ENCODE assay signal across 8 cellular contexts in the genomic region with DNA sequence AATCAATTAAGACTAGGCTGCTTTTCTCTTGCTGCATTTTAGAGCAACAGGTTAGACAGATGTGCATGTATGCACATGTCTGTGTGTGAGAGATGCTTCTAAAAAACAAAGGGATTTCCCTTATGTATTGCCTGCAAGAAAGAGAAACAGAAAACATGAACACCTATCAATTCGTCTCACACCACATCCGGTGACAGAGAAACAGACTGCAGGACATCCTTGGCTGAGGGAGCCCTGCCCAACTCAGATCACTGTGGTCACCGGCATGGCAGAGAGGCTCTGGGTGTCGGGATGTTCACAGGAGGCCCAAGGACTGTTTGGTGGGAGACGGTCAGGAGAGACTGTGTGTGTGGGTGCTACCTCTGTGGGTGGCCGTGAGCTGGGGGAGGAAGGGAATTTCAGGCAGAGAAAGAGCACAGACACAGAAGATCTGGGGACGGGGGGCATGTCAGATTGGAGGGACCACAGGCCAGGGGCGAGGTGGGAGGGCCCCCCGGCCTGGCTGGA. TPM values are rescaled to one million over a fixed set of nuclear protein-coding genes. Genes with fewer than 3 reads are reported as not detected.
A peak's percentile ranks its signal among the peaks of the same experiment; 100 is the strongest.
DNase-seq lines count a peak whose midpoint lies in the region; ATAC-seq, FAIRE-seq and TF ChIP-seq lines count a peak whose summit lies in the region.

No MANE protein-coding gene starts in this region.

- H3K4me3 ChIP-seq in GM12878 (peak overlapping the region; percentile 44; the same call in 1 of the 2 replicates), sigmoid colon (no peak overlapping the region)
- H3K4me3 ChIP-seq in effector memory CD4-positive, alpha-beta T cell (ENCODE audit: insufficient read depth, low read depth, low read length, poor library complexity, severe bottlenecking), result no peak overlapping the region

- H3K36me3 ChIP-seq in GM12878 (ENCODE audit: control insufficient read depth in 2 of 2, insufficient read depth in 2 of 2, low read length in 1 of 2), result no peaks in the 10 kb centered on the region
- H3K36me3 ChIP-seq in sigmoid colon, result peaks cover 0 to 38% (median 2%) of the 10 kb centered on the region in 4 donors
- H3K36me3 ChIP-seq in effector memory CD4-positive, alpha-beta T cell (ENCODE audit: control insufficient read depth, insufficient read depth, low read length), result no peaks in the 10 kb centered on the region

- RAD21 ChIA-PET in GM12878 (lab: Charles Lee; ENCODE audit: unreplicated experiment), result no interaction called here

- TF ChIP-seq CTCF in GM12878 (IDR thresholded peaks at IDR 0.05 in 2 of 3, conservative IDR thresholded peaks at IDR 0.05 in 1 of 3; ENCODE audit: control insufficient read depth in 2 of 3, extremely low read depth in 1 of 3, insufficient read depth in 1 of 3, low read depth in 3 of 3, low read length in 3 of 3), result no peak
- TF ChIP-seq CTCF in sigmoid colon (IDR thresholded peaks at IDR 0.05), result no peak

- H3K27me3 ChIP-seq in GM12878 (replicated peaks in 1 of 2; ENCODE audit: control insufficient read depth in 2 of 2, insufficient read depth in 2 of 2, low read length in 1 of 2) (no peaks in the 10 kb centered on the region), sigmoid colon (no peaks in the 10 kb centered on the region)
- H3K27me3 ChIP-seq in effector memory CD4-positive, alpha-beta T cell (replicated peaks; ENCODE audit: control insufficient read depth, insufficient read depth, low read length, poor library complexity, severe bottlenecking), result no peaks in the 10 kb centered on the region

- H3K4me1 ChIP-seq in GM12878 (ENCODE audit: control insufficient read depth, insufficient read depth, low read length), result peaks cover 13% of the 10 kb centered on the region
- H3K4me1 ChIP-seq in sigmoid colon, result peaks cover 0 to 47% (median 30%) of the 10 kb centered on the region in 4 donors
- H3K4me1 ChIP-seq in effector memory CD4-positive, alpha-beta T cell (ENCODE audit: control insufficient read depth, insufficient read depth, low read length, poor library complexity, severe bottlenecking), result peaks cover 12% of the 10 kb centered on the region

- ATAC-seq in activated CD4-positive, alpha-beta T cell treated with anti-CD3 and anti-CD28 coated beads for 36 hours, result peak; percentile 39
- peak; percentile 52 for ATAC-seq in HG02970 (IDR thresholded peaks at IDR 0.05; ENCODE audit: low FRiP score, unreplicated experiment)
- peak; percentile 89 for ATAC-seq in GM12878

- SMC1A ChIA-PET in GM12878 (lab: Charles Lee; ENCODE audit: uncharacterized antibody, unreplicated experiment), result interaction anchor here (0.5 to 0.7 kb wide), 2 partner anchors 36 to 1475 kb away, joined by 3 read pairs; no protein-coding TSS in a partner anchor

- no TSS peak for BruUV-seq in GM12878 (replicated peaks; lab: Mats Ljungman, UMichigan)

- peak; percentile 25 for DNase-seq in activated CD4-positive, alpha-beta T cell treated with anti-CD3 and anti-CD28 coated beads for 36 hours
- no peak for DNase-seq in activated CD4-positive, alpha-beta T cell treated with anti-CD3 and anti-CD28 coated beads, Interleukin-2, amount 50 U/mL, for 4 hours
- DNase-seq in GM12878 (ENCODE audit: low read depth, low spot score) (peak; percentile 66), sigmoid colon (no peak), hypothalamus (lab: John Stamatoyannopoulos, UW) (no peak), GM03348 (ENCODE audit: low spot score) (no peak)
- DNase-seq in effector memory CD4-positive, alpha-beta T cell, result no peak

- H3K9ac ChIP-seq in GM12878 (ENCODE audit: control insufficient read depth, insufficient read depth, low read length), result peak overlapping the region; percentile 63

- intact Hi-C loops in activated CD4-positive, alpha-beta T cell treated with anti-CD3 and anti-CD28 coated beads for 36 hours (cut with DNase I, micrococcal nuclease), result no loop called here
- intact Hi-C loops in GM12878 (cut with micrococcal nuclease; ENCODE audit: unreplicated experiment), result loop anchor here (10.0 kb wide), 1 partner anchor 371 kb away; the partner anchor contains the start of gene NCK2
- intact Hi-C loops in sigmoid colon (cut with DNase I), result loop anchor here (5.0 to 10.0 kb wide), 2 partner anchors 68 to 661 kb away; no protein-coding TSS in a partner anchor

- H3K4me1 Mint-ChIP-seq in activated CD4-positive, alpha-beta T cell treated with anti-CD3 and anti-CD28 coated beads for 36 hours, result peaks cover 10% of the 10 kb centered on the region

- peak overlapping the region; percentile 84 for H3K27ac Mint-ChIP-seq in activated CD4-positive, alpha-beta T cell treated with anti-CD3 and anti-CD28 coated beads for 36 hours

- no peaks in the 10 kb centered on the region for H3K27me3 Mint-ChIP-seq in activated CD4-positive, alpha-beta T cell treated with anti-CD3 and anti-CD28 coated beads for 36 hours

- no peaks in the 10 kb centered on the region for H3K9me3 Mint-ChIP-seq in activated CD4-positive, alpha-beta T cell treated with anti-CD3 and anti-CD28 coated beads for 36 hours (ENCODE audit: low read depth)

- peak overlapping the region; percentile 40 for H3K4me3 Mint-ChIP-seq in activated CD4-positive, alpha-beta T cell treated with anti-CD3 and anti-CD28 coated beads for 36 hours

- in situ Hi-C loops in GM12878 (cut with MboI), result loop anchor here (5.0 kb wide), 1 partner anchor 148 kb away; no protein-coding TSS in a partner anchor

- H3K79me2 ChIP-seq in GM12878 (ENCODE audit: control insufficient read depth, insufficient read depth, low read length), result no peaks in the 10 kb centered on the region; the same call in none of the 2 replicates

- POLR2A ChIA-PET in activated CD4-positive, alpha-beta T cell treated with anti-CD3 and anti-CD28 coated beads for 36 hours (lab: Charles Lee), result no interaction called here
- POLR2A ChIA-PET in GM12878 (lab: Charles Lee), result no interaction called here

- H2AFZ ChIP-seq in GM12878 (ENCODE audit: control insufficient read depth, low read depth, low read length), result peak overlapping the region; percentile 82

- H3K9me3 ChIP-seq in GM12878 (replicated peaks; ENCODE audit: control insufficient read depth, insufficient read depth, low read length) (no peaks in the 10 kb centered on the region), sigmoid colon (no peaks in the 10 kb centered on the region)
- H3K9me3 ChIP-seq in effector memory CD4-positive, alpha-beta T cell (ENCODE audit: control insufficient read depth, low read length), result no peaks in the 10 kb centered on the region

- FAIRE-seq in GM12878 (lab: Jason Lieb, UNC), result peak; percentile 81

- 8% methylated on average over 9 of the region's 9 CpGs for WGBS in GM12878 (ENCODE audit: insufficient coverage, insufficient replicate concordance, low lambda C conversion rate, missing lambda C conversion rate)
- 82 to 85% methylated on average over 9 of the region's 9 CpGs for WGBS in sigmoid colon, 2 donors

- no peak for TF ChIP-seq RAD21 in GM12878 (IDR thresholded peaks at IDR 0.05; ENCODE audit: insufficient read depth, low read depth, low read length)

- CTCF ChIA-PET in activated CD4-positive, alpha-beta T cell treated with anti-CD3 and anti-CD28 coated beads for 36 hours (lab: Charles Lee), result interaction anchor here (0.7 to 1.5 kb wide), 2 partner anchors 22 to 178 kb away, joined by 3 to 4 read pairs; no protein-coding TSS in a partner anchor
- CTCF ChIA-PET in GM12878 (lab: Yijun Ruan, JAX), result interaction anchor here (0.6 to 1.9 kb wide), 3 partner anchors 27 to 147 kb away, joined by 3 to 4 read pairs (median 3); no protein-coding TSS in a partner anchor

- TF ChIP-seq POLR2A in GM12878 (IDR thresholded peaks at IDR 0.05; ENCODE audit: low read depth, low read length), result peak; percentile 78
- TF ChIP-seq POLR2A in sigmoid colon (IDR thresholded peaks at IDR 0.05), result no peak

- no peaks in the 10 kb centered on the region for H3K36me3 Mint-ChIP-seq in activated CD4-positive, alpha-beta T cell treated with anti-CD3 and anti-CD28 coated beads for 36 hours (ENCODE audit: low read depth)

- TF ChIP-seq EP300 in GM12878 (IDR thresholded peaks at IDR 0.05; ENCODE audit: borderline replicate concordance in 1 of 2, control insufficient read depth in 1 of 2, low read depth in 2 of 2, low read length in 2 of 2) (peak in 1 of 2 experiments; percentile 42; a peak in 1 of 4 replicates), sigmoid colon (IDR thresholded peaks at IDR 0.05) (no peak)

- H3K4me2 ChIP-seq in GM12878 (ENCODE audit: control insufficient read depth, insufficient read depth), result peak overlapping the region; percentile 85

- H3K27ac ChIP-seq in GM12878 (ENCODE audit: control insufficient read depth, insufficient read depth) (peak overlapping the region; percentile 64), sigmoid colon (peak overlapping the region; percentile 46 to 70 (median 54))
- no peak overlapping the region for H3K27ac ChIP-seq in effector memory CD4-positive, alpha-beta T cell (ENCODE audit: insufficient read depth, low read length, poor library complexity, severe bottlenecking)

- no peaks in the 10 kb centered on the region for H4K20me1 ChIP-seq in GM12878 (ENCODE audit: control insufficient read depth, insufficient read depth)

RNA-seq across cellular contexts. Expression of gene FHL2, which starts 24.9 kb away (rescaled TPM):
- total RNA-seq in activated CD4-positive, alpha-beta T cell treated with anti-CD3 and anti-CD28 coated beads for 36 hours, result 1 to 10 TPM; 3.9 to 4.7 TPM
- 0.20 and 0.54 TPM in 2 replicates for total RNA-seq in GM12878 (2013; cell fraction: nucleolus; rRNA removed)
- total RNA-seq in GM12878 (2014; rRNA removed) (3.9 and 4.3 TPM in 2 replicates), GM12878 (2014; rRNA removed; fragmentation: Illumina TruSeq; extraction: Trizol) (2.2 and 2.3 TPM in 2 replicates), GM12878 (2021) (2.2 and 3.0 TPM in 2 replicates), sigmoid colon (100 to 1,000 TPM in 1 of 4 donors, 10 to 100 TPM in 3; 62.0 to 123 (median 77.6) TPM)
- polyA plus RNA-seq in GM12878 (2011; ENCODE audit: low read depth), result 1.9 TPM
- polyA plus RNA-seq in GM12878 (2011; rRNA removed) (4.8 and 5.2 TPM in 2 replicates), GM12878 (2014; fragmentation: Illumina TruSeq; extraction: Trizol) (2.5 and 2.7 TPM in 2 replicates), GM12878 (2014; fragmentation: Nextera tagmentation; extraction: Ambion mirVana) (1 to 10 TPM; 7.4 to 9.9 TPM), GM12878 (2014; rRNA removed) (3.4 and 4.2 TPM in 2 replicates), GM12878 (2016; fragmentation: Nextera tagmentation; extraction: Ambion mirVana) (1 to 10 TPM; 7.1 to 7.7 TPM), sigmoid colon (100 to 1,000 TPM in 2 of 3 donors, 10 to 100 TPM in 1; 98.8 to 210 (median 123) TPM)
- polyA plus RNA-seq in GM12878 (2011; cell fraction: cytosol; rRNA removed), result 5.7 and 6.9 TPM in 2 replicates
- polyA plus RNA-seq in GM12878 (2011; cell fraction: nucleus; rRNA removed), result 2.5 and 2.6 TPM in 2 replicates
- polyA plus RNA-seq in GM12878 (2012), result 2.0 and 2.3 TPM in 2 replicates
- polyA minus RNA-seq in GM12878 (2011; rRNA and poly(A)+ RNA removed), result 4.6 and 5.3 TPM in 2 replicates
- 2.0 and 2.4 TPM in 2 replicates for polyA minus RNA-seq in GM12878 (2011; cell fraction: cytosol; rRNA and poly(A)+ RNA removed)
- polyA minus RNA-seq in GM12878 (2011; cell fraction: nucleus; rRNA and poly(A)+ RNA removed), result 0.24 and 0.96 TPM in 2 replicates

RNA-seq across cellular contexts. Expression of gene C2orf49, which starts 36.6 kb away (rescaled TPM):
- 10 to 100 TPM; 19.3 to 27.8 TPM for total RNA-seq in activated CD4-positive, alpha-beta T cell treated with anti-CD3 and anti-CD28 coated beads for 36 hours
- total RNA-seq in GM12878 (2013; cell fraction: nucleolus; rRNA removed), result 38.8 and 40.1 TPM in 2 replicates
- total RNA-seq in GM12878 (2014; rRNA removed) (7.2 and 7.3 TPM in 2 replicates), GM12878 (2014; rRNA removed; fragmentation: Illumina TruSeq; extraction: Trizol) (15.9 and 16.1 TPM in 2 replicates), GM12878 (2021) (11.3 and 13.2 TPM in 2 replicates), sigmoid colon (10 to 100 TPM; 15.7 to 22.5 (median 16.0) TPM)
- 5.6 TPM for polyA plus RNA-seq in GM12878 (2011; ENCODE audit: low read depth)
- polyA plus RNA-seq in GM12878 (2011; rRNA removed) (24.2 and 39.4 TPM in 2 replicates), GM12878 (2014; fragmentation: Illumina TruSeq; extraction: Trizol) (20.8 and 22.2 TPM in 2 replicates), GM12878 (2014; fragmentation: Nextera tagmentation; extraction: Ambion mirVana) (10 to 100 TPM; 15.7 to 19.5 TPM), GM12878 (2014; rRNA removed) (10.0 and 11.4 TPM in 2 replicates), GM12878 (2016; fragmentation: Nextera tagmentation; extraction: Ambion mirVana) (10 to 100 TPM; 13.5 to 15.2 TPM), sigmoid colon (10 to 100 TPM in 1 of 3 donors, 1 to 10 TPM in 2; 8.3 to 10.9 (median 8.4) TPM)
- 8.5 and 9.2 TPM in 2 replicates for polyA plus RNA-seq in GM12878 (2011; cell fraction: cytosol; rRNA removed)
- polyA plus RNA-seq in GM12878 (2011; cell fraction: nucleus; rRNA removed), result 7.9 and 8.6 TPM in 2 replicates
- polyA plus RNA-seq in GM12878 (2012), result 14.0 and 16.8 TPM in 2 replicates
- polyA minus RNA-seq in GM12878 (2011; rRNA and poly(A)+ RNA removed), result 7.2 and 7.8 TPM in 2 replicates
- 5.1 and 9.5 TPM in 2 replicates for polyA minus RNA-seq in GM12878 (2011; cell fraction: cytosol; rRNA and poly(A)+ RNA removed)
- 6.6 and 9.1 TPM in 2 replicates for polyA minus RNA-seq in GM12878 (2011; cell fraction: nucleus; rRNA and poly(A)+ RNA removed)

RNA-seq across cellular contexts. Expression of gene TGFBRAP1, which starts 44.4 kb away (rescaled TPM):
- total RNA-seq in activated CD4-positive, alpha-beta T cell treated with anti-CD3 and anti-CD28 coated beads for 36 hours, result 10 to 100 TPM; 20.0 to 20.6 TPM
- total RNA-seq in GM12878 (2013; cell fraction: nucleolus; rRNA removed), result 28.5 and 29.8 TPM in 2 replicates
- total RNA-seq in GM12878 (2014; rRNA removed) (27.6 and 30.0 TPM in 2 replicates), GM12878 (2014; rRNA removed; fragmentation: Illumina TruSeq; extraction: Trizol) (21.1 and 22.5 TPM in 2 replicates), GM12878 (2021) (35.2 and 37.4 TPM in 2 replicates), sigmoid colon (10 to 100 TPM; 17.4 to 24.6 (median 20.8) TPM)
- polyA plus RNA-seq in GM12878 (2011; ENCODE audit: low read depth), result 10.2 TPM
- polyA plus RNA-seq in GM12878 (2011; rRNA removed) (13.0 and 16.2 TPM in 2 replicates), GM12878 (2014; fragmentation: Illumina TruSeq; extraction: Trizol) (23.4 and 28.0 TPM in 2 replicates), GM12878 (2014; fragmentation: Nextera tagmentation; extraction: Ambion mirVana) (1 to 10 TPM; 7.9 to 8.1 TPM), GM12878 (2014; rRNA removed) (26.5 and 28.2 TPM in 2 replicates), GM12878 (2016; fragmentation: Nextera tagmentation; extraction: Ambion mirVana) (10 to 100 TPM in 1 of 2 experiments, 1 to 10 TPM in 1; 8.6 to 24.9 TPM), sigmoid colon (1 to 10 TPM; 4.8 to 9.0 (median 5.5) TPM)
- polyA plus RNA-seq in GM12878 (2011; cell fraction: cytosol; rRNA removed), result 20.0 and 21.0 TPM in 2 replicates
- 19.8 and 24.6 TPM in 2 replicates for polyA plus RNA-seq in GM12878 (2011; cell fraction: nucleus; rRNA removed)
- polyA plus RNA-seq in GM12878 (2012), result 14.5 and 15.6 TPM in 2 replicates
- polyA minus RNA-seq in GM12878 (2011; rRNA and poly(A)+ RNA removed), result 26.4 and 31.2 TPM in 2 replicates
- 12.5 and 13.8 TPM in 2 replicates for polyA minus RNA-seq in GM12878 (2011; cell fraction: cytosol; rRNA and poly(A)+ RNA removed)
- polyA minus RNA-seq in GM12878 (2011; cell fraction: nucleus; rRNA and poly(A)+ RNA removed), result 14.5 and 21.4 TPM in 2 replicates

Comparison
In these comparisons a context has a peak if more than half of its experiments do, and no peak if none do; other contexts are left out.
1. DNase-seq: peak in activated CD4-positive, alpha-beta T cell treated with anti-CD3 and anti-CD28 coated beads for 36 hours (single experiment) and GM12878 (single experiment); none in activated CD4-positive, alpha-beta T cell treated with anti-CD3 and anti-CD28 coated beads, Interleukin-2, amount 50 U/mL, for 4 hours (0 of 2), sigmoid colon (single experiment), effector memory CD4-positive, alpha-beta T cell (0 of 3), hypothalamus (0 of 51) and GM03348 (single experiment).
2. ATAC-seq: peak in every context shown above with its lines; median percentile 89 in GM12878; 52 in HG02970; 39 in activated CD4-positive, alpha-beta T cell treated with anti-CD3 and anti-CD28 coated beads for 36 hours.
3. RNA of gene FHL2, which starts 24.9 kb away (total RNA-seq): 62.0 to 123 TPM in sigmoid colon; 3.9 to 4.7 TPM in activated CD4-positive, alpha-beta T cell treated with anti-CD3 and anti-CD28 coated beads for 36 hours and 0.20 to 4.3 TPM in GM12878; every median in the first group is over 10 times any median in the second.
4. intact Hi-C loops: an anchor here in GM12878 (10.0 kb wide) and sigmoid colon (5.0 to 10.0 kb wide); none called in activated CD4-positive, alpha-beta T cell treated with anti-CD3 and anti-CD28 coated beads for 36 hours.